In genomic region chr6:77740380-77740779, GRCh38 we compare ENCODE assay signal across 8 cellular contexts.
A peak's percentile ranks its signal among the peaks of the same experiment; 100 is the strongest.
DNase-seq lines count a peak whose midpoint lies in the region; ATAC-seq and TF ChIP-seq lines count a peak whose summit lies in the region.

No MANE protein-coding gene starts in this region.

- no peak for DNase-seq in BJ (ENCODE audit: low read depth)
- DNase-seq in HL-60 (ENCODE audit: low read depth in 1 of 2, low spot score in 1 of 2): no peak
- DNase-seq in kidney epithelial cell (ENCODE audit: low read depth): no peak
- DNase-seq in activated gamma-delta T cell treated with Interleukin-2 at 50 U/mL for 16 hours: no peak
- no peak for DNase-seq in thyroid gland
- no peak for DNase-seq in activated CD8-positive, alpha-beta memory T cell treated with anti-CD3 and anti-CD28 coated beads, Interleukin-2, amount 50 U/mL, for 4 hours

- H3K36me3 ChIP-seq in BJ (ENCODE audit: control insufficient read depth, insufficient read depth, low read length): no peaks in the 10 kb centered on the region
- no peaks in the 10 kb centered on the region for H3K36me3 ChIP-seq in kidney epithelial cell (ENCODE audit: control insufficient read depth, insufficient read depth, low read length)
- H3K36me3 ChIP-seq in thyroid gland: no peaks in the 10 kb centered on the region

- H3K27me3 ChIP-seq in BJ (ENCODE audit: control insufficient read depth, insufficient read depth, low read length) (no peaks in the 10 kb centered on the region), HL-60 (ENCODE audit: insufficient read depth, poor library complexity, severe bottlenecking) (no peaks in the 10 kb centered on the region), kidney epithelial cell (ENCODE audit: control insufficient read depth, insufficient read depth, low read length) (no peaks in the 10 kb centered on the region), thyroid gland (no peaks in the 10 kb centered on the region)

- TF ChIP-seq CTCF in BJ (IDR thresholded peaks at IDR 0.05; ENCODE audit: insufficient read depth, low read depth, low read length): 0 out of 2 replicates have a peak, but pooled peaks have one; percentile 27
- TF ChIP-seq CTCF in HL-60 (IDR thresholded peaks at IDR 0.05; ENCODE audit: insufficient read depth, low read length): peak; percentile 19
- peak; percentile 71 for TF ChIP-seq CTCF in VCaP (conservative IDR thresholded peaks at IDR 0.05)
- TF ChIP-seq CTCF in kidney epithelial cell (IDR thresholded peaks at IDR 0.05; ENCODE audit: insufficient read depth, low read length, poor library complexity, severe bottlenecking): peak; percentile 1
- TF ChIP-seq CTCF in thyroid gland (IDR thresholded peaks at IDR 0.05): peak in 1 of 6 experiments; percentile 28

- H3K4me3 ChIP-seq in BJ (ENCODE audit: low read depth, low read length) (no peak overlapping the region), HL-60 (replicated peaks; ENCODE audit: insufficient read depth, low read length) (no peak overlapping the region), kidney epithelial cell (ENCODE audit: low read depth, low read length) (no peak overlapping the region), thyroid gland (replicated peaks in 1 of 3) (no peak overlapping the region)

- H3K4me1 ChIP-seq in thyroid gland: no peaks in the 10 kb centered on the region

- no peaks in the 10 kb centered on the region for H3K9me3 ChIP-seq in thyroid gland

- WGBS in thyroid gland, 2 donors: 45 to 49% methylated on average over 1 of the region's 1 CpG

- CTCF ChIA-PET in BJ (lab: Yijun Ruan, JAX): no interaction called here

- intact Hi-C loops in thyroid gland (cut with DNase I): no loop called here

- H3K27ac ChIP-seq in HL-60 (replicated peaks) (no peak overlapping the region), VCaP (no peak overlapping the region), thyroid gland (no peak overlapping the region)

- TF ChIP-seq POLR2A in thyroid gland (IDR thresholded peaks at IDR 0.05): no peak

- POLR2A ChIA-PET in BJ (lab: Charles Lee): no interaction called here

- no peak for ATAC-seq in HG03439 (IDR thresholded peaks at IDR 0.05; ENCODE audit: unreplicated experiment)
